29 cellular contexts compared by ENCODE assay signal in the genomic region with DNA sequence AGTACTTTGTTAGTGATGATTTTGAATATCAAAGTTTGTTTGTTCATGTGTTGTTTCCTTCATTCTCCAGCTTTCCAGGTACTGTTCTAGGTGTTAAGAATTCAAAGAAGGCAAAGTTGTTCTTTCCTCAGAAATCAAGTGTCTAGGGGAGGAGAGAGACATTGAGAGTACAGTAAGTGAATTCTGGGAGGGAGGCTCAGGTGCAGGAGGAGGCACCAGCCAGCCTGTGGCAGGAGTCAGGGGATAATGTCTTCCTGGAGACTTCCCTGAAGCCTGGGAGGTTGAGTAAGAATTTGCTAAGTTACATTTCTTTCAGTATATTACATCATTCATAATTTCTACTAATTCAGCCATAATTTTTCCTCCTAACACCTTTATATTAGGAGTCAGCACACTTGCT.
"Had no signal": no experiment of that assay in that cellular context is flagged by ENCODE, and none has a peak within 500 bp of the region (broad histone marks: within the 10 kb centered on the region; RNA-seq: fewer than 3 reads in every experiment).

No MANE protein-coding gene starts in this region.

- H3K4me3 Mint-ChIP-seq: natural killer cell treated with Interleukin-12 subunit alpha and Interleukin-12 subunit beta and Interleukin-15 and Interleukin-18, amount 100 ng/mL, for 72 hours; nephron progenitor cell; neural crest cell; stimulated activated effector memory CD8-positive, alpha-beta T cell treated with anti-CD3 and anti-CD28 coated beads, Interleukin-12 subunit alpha, Interleukin-12 subunit beta, amount 100 ng/mL, for 72 hours; stimulated activated naive B cell treated with anti-CD40 and anti-IgM and Interleukin-4, amounts not matched to agents 10 μg/mL and 1 μg/mL and 100 μg/mL, for 72 hours; stimulated activated naive CD8-positive, alpha-beta T cell treated with anti-CD3 and anti-CD28 coated beads, Interleukin-15, Interleukin-2, amounts not matched to agents 100 ng/mL and 50 ng/mL, for 24 hours had no signal

- H3K4me1 Mint-ChIP-seq: nephron progenitor cell; neural crest cell; stimulated activated effector memory CD8-positive, alpha-beta T cell treated with anti-CD3 and anti-CD28 coated beads, Interleukin-12 subunit alpha, Interleukin-12 subunit beta, amount 100 ng/mL, for 72 hours; stimulated activated naive B cell treated with anti-CD40 and anti-IgM and Interleukin-4, amounts not matched to agents 10 μg/mL and 1 μg/mL and 100 μg/mL, for 72 hours had no signal

- FAIRE-seq: small intestine, urothelium cell line had no signal

- H3K36me3 ChIP-seq: ovary, right lobe of liver, sigmoid colon, stomach, thoracic aorta, thyroid gland, tibial nerve, upper lobe of left lung, vagina had no signal

- H3K36me3 Mint-ChIP-seq: natural killer cell treated with Interleukin-12 subunit alpha and Interleukin-12 subunit beta and Interleukin-15 and Interleukin-18, amount 100 ng/mL, for 72 hours; stimulated activated effector memory CD8-positive, alpha-beta T cell treated with anti-CD3 and anti-CD28 coated beads, Interleukin-12 subunit alpha, Interleukin-12 subunit beta, amount 100 ng/mL, for 72 hours; stimulated activated naive B cell treated with anti-CD40 and anti-IgM and Interleukin-4, amounts not matched to agents 10 μg/mL and 1 μg/mL and 100 μg/mL, for 72 hours had no signal

- H3K27me3 ChIP-seq: ovary, right lobe of liver, sigmoid colon, stomach, thyroid gland, tibial nerve, upper lobe of left lung, vagina had no signal

- H3K27ac Mint-ChIP-seq: natural killer cell treated with Interleukin-12 subunit alpha and Interleukin-12 subunit beta and Interleukin-15 and Interleukin-18, amount 100 ng/mL, for 72 hours; nephron progenitor cell; progenitor cell of endocrine pancreas; stimulated activated effector memory CD8-positive, alpha-beta T cell treated with anti-CD3 and anti-CD28 coated beads, Interleukin-12 subunit alpha, Interleukin-12 subunit beta, amount 100 ng/mL, for 72 hours; stimulated activated naive B cell treated with anti-CD40 and anti-IgM and Interleukin-4, amounts not matched to agents 10 μg/mL and 1 μg/mL and 100 μg/mL, for 72 hours; stimulated activated naive CD8-positive, alpha-beta T cell treated with anti-CD3 and anti-CD28 coated beads, Interleukin-15, Interleukin-2, amounts not matched to agents 100 ng/mL and 50 ng/mL, for 24 hours had no signal

- H3K9ac ChIP-seq: parathyroid adenoma had no signal

- ATAC-seq: natural killer cell treated with Interleukin-12 subunit alpha and Interleukin-12 subunit beta and Interleukin-15 and Interleukin-18, amount 100 ng/mL, for 72 hours; psoas muscle; right cardiac atrium; right lobe of liver; stimulated activated effector memory CD8-positive, alpha-beta T cell treated with anti-CD3 and anti-CD28 coated beads, Interleukin-12 subunit alpha, Interleukin-12 subunit beta, amount 100 ng/mL, for 72 hours; stimulated activated naive B cell treated with anti-CD40 and anti-IgM and Interleukin-4, amounts not matched to agents 10 μg/mL and 1 μg/mL and 100 μg/mL, for 72 hours had no signal

- H3K27me3 Mint-ChIP-seq: natural killer cell treated with Interleukin-12 subunit alpha and Interleukin-12 subunit beta and Interleukin-15 and Interleukin-18, amount 100 ng/mL, for 72 hours; progenitor cell of endocrine pancreas; stimulated activated naive B cell treated with anti-CD40 and anti-IgM and Interleukin-4, amounts not matched to agents 10 μg/mL and 1 μg/mL and 100 μg/mL, for 72 hours; stimulated activated naive CD8-positive, alpha-beta T cell treated with anti-CD3 and anti-CD28 coated beads, Interleukin-15, Interleukin-2, amounts not matched to agents 100 ng/mL and 50 ng/mL, for 24 hours had no signal

- H3K9me3 ChIP-seq: ovary, psoas muscle, right lobe of liver, sigmoid colon, stomach, thoracic aorta, thyroid gland, upper lobe of left lung, vagina had no signal

- H2AFZ ChIP-seq: parathyroid adenoma had no signal

- H3K9me3 Mint-ChIP-seq: nephron progenitor cell had no signal

- H3K79me2 ChIP-seq: parathyroid adenoma had no signal

- DNase-seq: nephron progenitor cell; occipital lobe; ovary; posterior cingulate gyrus; psoas muscle; right cardiac atrium; right lobe of liver; sigmoid colon; small intestine; stimulated activated CD4-positive, alpha-beta T cell treated with anti-CD3 and anti-CD28 coated beads, Interleukin-15, amount 100 ng/mL, for 24 hours; stimulated activated CD4-positive, alpha-beta T cell treated with anti-CD3 and anti-CD28 coated beads, Interleukin-2, amount 100 ng/mL, for 24 hours; stimulated activated CD4-positive, alpha-beta T cell treated with anti-CD3 and anti-CD28 coated beads, Interleukin-2, amount 100 ng/mL, for 48 hours; stimulated activated CD4-positive, alpha-beta T cell treated with anti-CD3 and anti-CD28 coated beads, Interleukin-4, amount 100 ng/mL, for 24 hours; stimulated activated naive B cell treated with anti-CD40 and anti-IgM and Interleukin-4, amounts not matched to agents 10 μg/mL and 1 μg/mL and 100 μg/mL, for 72 hours; stimulated activated naive CD4-positive, alpha-beta T cell treated with Interleukin-2 at 50 U/mL for 16 hours; stomach; thyroid gland; trophoblast cell; upper lobe of left lung had no signal

- H3K4me3 ChIP-seq: ovary, psoas muscle, right lobe of liver, sigmoid colon, stomach, thoracic aorta, thyroid gland, tibial nerve, upper lobe of left lung, vagina had no signal

- H3K27ac ChIP-seq: ovary, parathyroid adenoma, psoas muscle, right lobe of liver, sigmoid colon, stomach, thoracic aorta, thyroid gland, tibial nerve, upper lobe of left lung, vagina had no signal

- H3K4me1 ChIP-seq: parathyroid adenoma, psoas muscle, right lobe of liver, sigmoid colon, stomach, thyroid gland, tibial nerve, upper lobe of left lung, vagina had no signal
